12 cellular contexts compared by ENCODE assay signal in genomic region chr9:33117306-33117705, GRCh38. TPM values are rescaled to one million over a fixed set of nuclear protein-coding genes. Genes with fewer than 3 reads are reported as not detected.
A peak's percentile ranks its signal among the peaks of the same experiment; 100 is the strongest.
DNase-seq lines count a peak whose midpoint lies in the region; ATAC-seq and TF ChIP-seq lines count a peak whose summit lies in the region.
"Had no signal": no experiment of that assay in that cellular context is flagged by ENCODE, and none has a peak within 500 bp of the region (broad histone marks: within the 10 kb centered on the region; RNA-seq: fewer than 3 reads in every experiment).

No MANE protein-coding gene starts in this region.

- intact Hi-C loops in activated T-helper 1 cell treated with anti-CD3 and anti-CD28 coated beads, Interleukin-12 subunit alpha, Interleukin-12 subunit beta, Interleukin-2, Interleukin-4 antibody, amounts not matched to agents 30 ng/mL and 10 ng/mL and 1 ng/mL, durations not matched to agents 14 hours and 24 hours and 36 hours (cut with micrococcal nuclease) = no loop called here
- intact Hi-C loops in left ventricle myocardium superior (cut with micrococcal nuclease) = no loop called here
- intact Hi-C loops in testis (cut with DNase I; ENCODE audit: low total_unique reads) = no loop called here
- intact Hi-C loops in psoas muscle (cut with DNase I) = no loop called here

- H3K4me3 Mint-ChIP-seq in activated T-cell treated with anti-CD3 and anti-CD28 coated beads, Interleukin-2, amount 50 U/mL, for 72 hours = peak overlapping the region in 1 of 2 donors; percentile 37
- H3K4me3 Mint-ChIP-seq in activated T-helper 1 cell treated with anti-CD3 and anti-CD28 coated beads, Interleukin-12 subunit alpha, Interleukin-12 subunit beta, Interleukin-2, Interleukin-4 antibody, amounts not matched to agents 30 ng/mL and 10 ng/mL and 1 ng/mL, durations not matched to agents 14 hours and 24 hours and 36 hours = peak overlapping the region; percentile 32

- H3K27me3 Mint-ChIP-seq in activated T-cell treated with anti-CD3 and anti-CD28 coated beads, Interleukin-2, amount 50 U/mL, for 72 hours (ENCODE audit: low read depth) = no peaks in the 10 kb centered on the region
- no peaks in the 10 kb centered on the region for H3K27me3 Mint-ChIP-seq in activated T-helper 1 cell treated with anti-CD3 and anti-CD28 coated beads, Interleukin-12 subunit alpha, Interleukin-12 subunit beta, Interleukin-2, Interleukin-4 antibody, amounts not matched to agents 30 ng/mL and 10 ng/mL and 1 ng/mL, durations not matched to agents 14 hours and 24 hours and 36 hours (ENCODE audit: insufficient read depth)

- peaks cover 35% of the 10 kb centered on the region for H3K4me1 Mint-ChIP-seq in activated T-cell treated with anti-CD3 and anti-CD28 coated beads, Interleukin-2, amount 50 U/mL, for 72 hours (ENCODE audit: low read depth)
- peaks cover 28% of the 10 kb centered on the region for H3K4me1 Mint-ChIP-seq in activated T-helper 1 cell treated with anti-CD3 and anti-CD28 coated beads, Interleukin-12 subunit alpha, Interleukin-12 subunit beta, Interleukin-2, Interleukin-4 antibody, amounts not matched to agents 30 ng/mL and 10 ng/mL and 1 ng/mL, durations not matched to agents 14 hours and 24 hours and 36 hours (ENCODE audit: low read depth)

- H3K9me3 Mint-ChIP-seq in activated T-cell treated with anti-CD3 and anti-CD28 coated beads, Interleukin-2, amount 50 U/mL, for 72 hours = no peaks in the 10 kb centered on the region
- H3K9me3 Mint-ChIP-seq in activated T-helper 1 cell treated with anti-CD3 and anti-CD28 coated beads, Interleukin-12 subunit alpha, Interleukin-12 subunit beta, Interleukin-2, Interleukin-4 antibody, amounts not matched to agents 30 ng/mL and 10 ng/mL and 1 ng/mL, durations not matched to agents 14 hours and 24 hours and 36 hours = no peaks in the 10 kb centered on the region

- peak overlapping the region; percentile 91 for H3K27ac Mint-ChIP-seq in activated T-cell treated with anti-CD3 and anti-CD28 coated beads, Interleukin-2, amount 50 U/mL, for 72 hours
- peak overlapping the region; percentile 40 for H3K27ac Mint-ChIP-seq in activated T-helper 1 cell treated with anti-CD3 and anti-CD28 coated beads, Interleukin-12 subunit alpha, Interleukin-12 subunit beta, Interleukin-2, Interleukin-4 antibody, amounts not matched to agents 30 ng/mL and 10 ng/mL and 1 ng/mL, durations not matched to agents 14 hours and 24 hours and 36 hours

- H3K36me3 ChIP-seq in testis (ENCODE audit: low read depth, missing control alignments) (no peaks in the 10 kb centered on the region), psoas muscle (ENCODE audit: insufficient read depth in 1 of 2, low read depth in 1 of 2) (peaks cover 0 to 62% of the 10 kb centered on the region in 2 donors)

- peaks cover 3 to 21% of the 10 kb centered on the region in 2 donors for H3K36me3 Mint-ChIP-seq in activated T-cell treated with anti-CD3 and anti-CD28 coated beads, Interleukin-2, amount 50 U/mL, for 72 hours (ENCODE audit: insufficient read depth in 2 of 2)
- peaks cover 44% of the 10 kb centered on the region for H3K36me3 Mint-ChIP-seq in activated T-helper 1 cell treated with anti-CD3 and anti-CD28 coated beads, Interleukin-12 subunit alpha, Interleukin-12 subunit beta, Interleukin-2, Interleukin-4 antibody, amounts not matched to agents 30 ng/mL and 10 ng/mL and 1 ng/mL, durations not matched to agents 14 hours and 24 hours and 36 hours (ENCODE audit: low read depth)

- 21 to 50% methylated on average over 1 of the region's 1 CpG for WGBS in testis, 2 donors
- 48 to 52% (median 49%) methylated on average over 1 of the region's 1 CpG for WGBS in psoas muscle, 3 donors

- no peaks in the 10 kb centered on the region for H3K9me3 ChIP-seq in testis
- H3K9me3 ChIP-seq in psoas muscle = no peaks in the 10 kb centered on the region
- H3K9me3 ChIP-seq: transverse colon had no signal

- H3K4me3 ChIP-seq in testis = no peak overlapping the region
- no peak overlapping the region for H3K4me3 ChIP-seq in psoas muscle
- H3K4me3 ChIP-seq: coronary artery, transverse colon had no signal

- DNase-seq in activated T-cell treated with anti-CD3 and anti-CD28 coated beads, Interleukin-2, amount 50 U/mL, for 72 hours = no peak
- DNase-seq in activated T-cell treated with anti-CD3 and anti-CD28 coated beads for 4 hours (no peak), left ventricle myocardium superior (no peak), testis (no peak), omental fat pad (ENCODE audit: low spot score) (no peak), psoas muscle (no peak)
- no peak for DNase-seq in activated T-helper 1 cell treated with anti-CD3 and anti-CD28 coated beads, Interleukin-12 subunit alpha, Interleukin-12 subunit beta, Interleukin-2, Interleukin-4 antibody, amounts not matched to agents 30 ng/mL and 10 ng/mL and 1 ng/mL, durations not matched to agents 14 hours and 24 hours and 36 hours (ENCODE audit: low spot score)
- no peak for DNase-seq in stimulated activated CD4-positive, alpha-beta T cell treated with anti-CD3 and anti-CD28 coated beads, Interleukin-12 subunit alpha, Interleukin-12 subunit beta, amount 100 ng/mL, for 4 hours
- DNase-seq: activated CD4-positive, alpha-beta T cell treated with anti-CD3 and anti-CD28 coated beads for 1 hour; NCI-H524; transverse colon had no signal

- ATAC-seq in activated T-cell treated with anti-CD3 and anti-CD28 coated beads, Interleukin-2, amount 50 U/mL, for 72 hours (replicated peaks in 1 of 2) = peak in 1 of 2 donors; percentile 33
- peak; percentile 26 for ATAC-seq in left ventricle myocardium superior
- ATAC-seq in omental fat pad (ENCODE audit: low FRiP score) = no peak
- ATAC-seq in psoas muscle = no peak

- H3K27ac ChIP-seq in testis (peak overlapping the region; percentile 19 to 34), psoas muscle (no peak overlapping the region)

- H3K27me3 ChIP-seq in testis = no peaks in the 10 kb centered on the region
- no peaks in the 10 kb centered on the region for H3K27me3 ChIP-seq in psoas muscle (ENCODE audit: insufficient read depth in 3 of 3, low read length in 2 of 3)
- H3K27me3 ChIP-seq: transverse colon had no signal

- H3K4me1 ChIP-seq in testis = no peaks in the 10 kb centered on the region
- H3K4me1 ChIP-seq in psoas muscle = no peaks in the 10 kb centered on the region

- TF ChIP-seq POLR2A in testis (IDR thresholded peaks at IDR 0.05) = no peak

- TF ChIP-seq CTCF in testis (IDR thresholded peaks at IDR 0.05) (no peak), omental fat pad (IDR thresholded peaks at IDR 0.05) (no peak), psoas muscle (IDR thresholded peaks at IDR 0.05) (no peak)

RNA-seq across cellular contexts. Expression of gene SMU1, which starts 40.8 kb away (rescaled TPM):
- total RNA-seq in activated T-cell treated with anti-CD3 and anti-CD28 coated beads, Interleukin-2, amount 50 U/mL, for 72 hours = 10 to 100 TPM; 23.4 to 27.6 TPM
- total RNA-seq in activated T-helper 1 cell treated with anti-CD3 and anti-CD28 coated beads, Interleukin-12 subunit alpha, Interleukin-12 subunit beta, Interleukin-2, Interleukin-4 antibody, amounts not matched to agents 30 ng/mL and 10 ng/mL and 1 ng/mL, durations not matched to agents 14 hours and 24 hours and 36 hours = 28.8 TPM in 2 replicates
- total RNA-seq in left ventricle myocardium superior (16.3 TPM), testis (10 to 100 TPM; 16.2 to 16.3 TPM), omental fat pad (10 to 100 TPM; 14.6 to 23.5 (median 17.2) TPM), psoas muscle (10 to 100 TPM; 15.4 to 18.4 (median 16.7) TPM)
- polyA plus RNA-seq in testis (ENCODE audit: insufficient read depth, low read depth, low replicate concordance) (17.1 TPM), psoas muscle (10 to 100 TPM in 2 of 3 donors, 1 to 10 TPM in 1; 8.4 to 15.5 (median 11.6) TPM)

RNA-seq across cellular contexts. Expression of gene B4GALT1, which starts 49.8 kb away (rescaled TPM):
- 10 to 100 TPM; 72.2 to 91.9 TPM for total RNA-seq in activated T-cell treated with anti-CD3 and anti-CD28 coated beads, Interleukin-2, amount 50 U/mL, for 72 hours
- total RNA-seq in activated T-helper 1 cell treated with anti-CD3 and anti-CD28 coated beads, Interleukin-12 subunit alpha, Interleukin-12 subunit beta, Interleukin-2, Interleukin-4 antibody, amounts not matched to agents 30 ng/mL and 10 ng/mL and 1 ng/mL, durations not matched to agents 14 hours and 24 hours and 36 hours = 64.4 and 66.5 TPM in 2 replicates
- total RNA-seq in left ventricle myocardium superior (42.5 TPM), testis (100 to 1,000 TPM; 192 to 212 TPM), omental fat pad (100 to 1,000 TPM in 1 of 4 donors, 10 to 100 TPM in 3; 52.5 to 113 (median 72.1) TPM), psoas muscle (10 to 100 TPM; 22.3 to 28.1 (median 24.4) TPM)
- polyA plus RNA-seq in testis (ENCODE audit: insufficient read depth, low read depth, low replicate concordance) (112 TPM), psoas muscle (10 to 100 TPM; 13.0 to 21.9 (median 17.8) TPM)
